ENCODE assay signal across 11 cellular contexts in genomic region chr11:106399075-106399500, GRCh38.
A peak's percentile ranks its signal among the peaks of the same experiment; 100 is the strongest.
DNase-seq lines count a peak whose midpoint lies in the region; ATAC-seq and TF ChIP-seq lines count a peak whose summit lies in the region.
"Had no signal": no experiment of that assay in that cellular context is flagged by ENCODE, and none has a peak within 500 bp of the region (broad histone marks: within the 10 kb centered on the region; RNA-seq: fewer than 3 reads in every experiment).

No MANE protein-coding gene starts in this region.

- H3K27ac ChIP-seq in Panc1 (ENCODE audit: low read length) (peak overlapping the region; percentile 74), trophoblast cell (ENCODE audit: low read depth, low read length) (no peak overlapping the region)

- CTCF ChIA-PET in Panc1 (lab: Charles Lee), result no interaction called here

- no peak overlapping the region for H2AFZ ChIP-seq in trophoblast cell (ENCODE audit: insufficient read depth, low read length, poor library complexity)

- no peak overlapping the region for H3K4me2 ChIP-seq in trophoblast cell (ENCODE audit: low read length)

- peaks cover 3% of the 10 kb centered on the region for H3K27me3 Mint-ChIP-seq in nephron progenitor cell (ENCODE audit: low read depth, poor library complexity)

- no peak overlapping the region for H3K4ac ChIP-seq in trophoblast cell (ENCODE audit: low read depth, low read length)

- H3K4me1 ChIP-seq in Panc1 (ENCODE audit: control insufficient read depth, insufficient read depth, low read length), result peaks cover 5% of the 10 kb centered on the region
- H3K4me1 ChIP-seq in trophoblast cell (ENCODE audit: control insufficient read depth in 1 of 2, insufficient read depth in 2 of 2, low read length in 2 of 2), result peaks cover 3 to 11% of the 10 kb centered on the region in 2 experiments

- no peak overlapping the region for H3K4me3 Mint-ChIP-seq in nephron progenitor cell

- in situ Hi-C loops in Caki2 (cut with HindIII; ENCODE audit: low pct_unique_long_range_greater_than_20kb, low sequenced_read_pairs) (no loop called here), Panc1 (cut with HindIII; ENCODE audit: low pct_unique_long_range_greater_than_20kb, low sequenced_read_pairs) (no loop called here)

- H3K9me3 ChIP-seq in Panc1 (ENCODE audit: control insufficient read depth, insufficient read depth, low read depth, low read length) (peaks cover 22% of the 10 kb centered on the region; the same call in 1 of the 2 replicates), trophoblast cell (ENCODE audit: insufficient read depth, low read depth, low read length) (peaks cover 4% of the 10 kb centered on the region)

- no CpG with 5 or more reads among the region's 3 CpGs for WGBS in trophoblast cell (ENCODE audit: extremely low coverage, insufficient coverage, insufficient read length)

- peaks cover 7% of the 10 kb centered on the region for H3K9me3 Mint-ChIP-seq in nephron progenitor cell

- H3K18ac ChIP-seq in trophoblast cell (ENCODE audit: low read length), result no peak overlapping the region

- H3K79me1 ChIP-seq in trophoblast cell (ENCODE audit: low read length), result peaks cover 3% of the 10 kb centered on the region

- H3K4me1 Mint-ChIP-seq in nephron progenitor cell, result peaks cover 16% of the 10 kb centered on the region

- H2BK120ac ChIP-seq in trophoblast cell (ENCODE audit: insufficient read depth, low read length, poor library complexity), result no peak overlapping the region

- H3K36me3 Mint-ChIP-seq in nephron progenitor cell (ENCODE audit: low read depth), result no peaks in the 10 kb centered on the region

- no peak overlapping the region for H4K12ac ChIP-seq in trophoblast cell (ENCODE audit: low read depth, low read length)

- H2BK12ac ChIP-seq in trophoblast cell (ENCODE audit: low read length), result no peak overlapping the region

- no peak overlapping the region for H3K23ac ChIP-seq in trophoblast cell (ENCODE audit: low read length)

- intact Hi-C loops in Panc1 (cut with micrococcal nuclease; ENCODE audit: unreplicated experiment), result no loop called here

- no peak overlapping the region for H3K14ac ChIP-seq in trophoblast cell (ENCODE audit: low read length)

- POLR2A ChIA-PET in Panc1 (lab: Charles Lee), result interaction anchor here (0.6 kb wide), 2 partner anchors 14 to 246 kb away, joined by 3 to 6 read pairs; no protein-coding TSS in a partner anchor

- no peaks in the 10 kb centered on the region for H3K79me2 ChIP-seq in trophoblast cell (ENCODE audit: control insufficient read depth, insufficient read depth, low read length, poor library complexity)

- H3K27ac Mint-ChIP-seq in nephron progenitor cell, result no peak overlapping the region

- no peak overlapping the region for H2BK5ac ChIP-seq in trophoblast cell (ENCODE audit: low read depth, low read length, poor library complexity)

- H4K8ac ChIP-seq in trophoblast cell (ENCODE audit: low read depth, low read length), result no peak overlapping the region

- no peak overlapping the region for H2AK5ac ChIP-seq in trophoblast cell (ENCODE audit: low read length)

- DNase-seq in Caki2 (ENCODE audit: low read depth) (peak; percentile 82), Panc1 (ENCODE audit: low read depth, low spot score) (peak; percentile 92), fibroblast of mammary gland (ENCODE audit: low read depth) (peak; percentile 100), trophoblast cell (peak; percentile 21 to 50), nephron progenitor cell (no peak), COR-L47 (lab: John Stamatoyannopoulos, UW) (no peak), NCI-H1436 treated with DMSO at 0.1 percent for 48 hours (lab: John Stamatoyannopoulos, UW) (no peak)
- DNase-seq: activated CD4-positive, alpha-beta T cell treated with anti-CD3 and anti-CD28 coated beads for 1 hour; mesendoderm; NCI-H69 had no signal

- BruUV-seq in Panc1 (replicated peaks; lab: Mats Ljungman, UMichigan), result no TSS peak

- no peak overlapping the region for H3K9ac ChIP-seq in trophoblast cell (ENCODE audit: low read length)

- H3K36me3 ChIP-seq in Panc1 (ENCODE audit: control insufficient read depth, insufficient read depth, low read length) (no peaks in the 10 kb centered on the region), trophoblast cell (ENCODE audit: control insufficient read depth in 1 of 2, insufficient read depth in 2 of 2, low read length in 2 of 2) (peaks cover 0 to 4% of the 10 kb centered on the region in 2 experiments)

- H3K4me3 ChIP-seq in Panc1 (ENCODE audit: low read depth in 2 of 2, low read length in 2 of 2) (no peak overlapping the region), fibroblast of mammary gland (ENCODE audit: control insufficient read depth, low read depth, low read length) (no peak overlapping the region), trophoblast cell (ENCODE audit: low read depth, low read length) (no peak overlapping the region)

- ATAC-seq in Panc1, result peak; percentile 98
- no peak for ATAC-seq in HG02798 (IDR thresholded peaks at IDR 0.05; ENCODE audit: poor library complexity, unreplicated experiment)

- H4K91ac ChIP-seq in trophoblast cell (ENCODE audit: low read depth, low read length), result no peak overlapping the region

- no peak for TF ChIP-seq CTCF in Panc1 (IDR thresholded peaks at IDR 0.05)
- TF ChIP-seq CTCF in fibroblast of mammary gland (conservative IDR thresholded peaks at IDR 0.05; ENCODE audit: control insufficient read depth, insufficient read depth, low read depth, low read length), result no peak
- TF ChIP-seq CTCF in nephron progenitor cell (IDR thresholded peaks at IDR 0.05), result no peak

- H3K27me3 ChIP-seq in Panc1 (ENCODE audit: control insufficient read depth, insufficient read depth, low read length), result no peaks in the 10 kb centered on the region
- H3K27me3 ChIP-seq in trophoblast cell (ENCODE audit: insufficient read depth, low read length), result no peaks in the 10 kb centered on the region

Comparison
In these comparisons a context has a peak if more than half of its experiments do, and no peak if none do; other contexts are left out.
1. DNase-seq: peak in Caki2 (single experiment), Panc1 (single experiment), fibroblast of mammary gland (single experiment) and trophoblast cell (2 of 2); none in nephron progenitor cell (single experiment), COR-L47 (single experiment) and NCI-H1436 treated with DMSO at 0.1 percent for 48 hours (single experiment).